In the genomic region with DNA sequence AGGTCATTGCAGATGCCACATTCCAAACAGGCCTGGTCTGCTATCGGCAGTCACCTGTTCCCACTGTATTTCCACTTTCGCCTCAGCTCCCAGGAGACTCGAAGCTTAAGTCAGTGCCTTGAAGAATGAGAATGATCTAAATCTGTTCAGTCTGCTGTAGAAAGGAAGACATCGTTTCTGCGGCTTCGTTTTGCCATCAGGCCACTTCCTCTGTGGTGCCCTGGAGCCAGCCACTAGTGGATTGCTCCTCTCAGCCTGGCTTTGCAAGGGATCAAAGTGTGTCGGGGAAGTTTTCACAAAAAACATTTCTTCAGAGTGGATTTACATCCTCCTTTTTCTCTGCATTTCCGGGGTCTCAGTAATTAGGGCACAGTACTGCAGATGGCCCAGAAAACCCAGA, we compare ENCODE assay signal across 26 cellular contexts. TPM values are rescaled to one million over a fixed set of nuclear protein-coding genes. Genes with fewer than 3 reads are reported as not detected.
"Had no signal": no experiment of that assay in that cellular context is flagged by ENCODE, and none has a peak within 500 bp of the region (broad histone marks: within the 10 kb centered on the region; RNA-seq: fewer than 3 reads in every experiment).

No MANE protein-coding gene starts in this region.

- H3K9me3 ChIP-seq: heart right ventricle, left lung, mucosa of descending colon, right lobe of liver, transverse colon, upper lobe of right lung, uterus had no signal

- H3K4me3 Mint-ChIP-seq: mesothelial cell of epicardium; natural killer cell treated with Interleukin-12 subunit alpha and Interleukin-12 subunit beta and Interleukin-15 and Interleukin-18, amount 100 ng/mL, for 72 hours; neural crest cell; stimulated activated naive B cell treated with anti-CD40 and anti-IgM and Interleukin-4, amounts not matched to agents 10 μg/mL and 1 μg/mL and 100 μg/mL, for 72 hours; stimulated activated naive CD8-positive, alpha-beta T cell treated with anti-CD3 and anti-CD28 coated beads, Interleukin-15, Interleukin-2, amounts not matched to agents 100 ng/mL and 50 ng/mL, for 24 hours had no signal

- H3K27me3 Mint-ChIP-seq: naive B cell; natural killer cell treated with Interleukin-12 subunit alpha and Interleukin-12 subunit beta and Interleukin-15 and Interleukin-18, amount 100 ng/mL, for 72 hours; progenitor cell of endocrine pancreas; stimulated activated naive B cell treated with anti-CD40 and anti-IgM and Interleukin-4, amounts not matched to agents 10 μg/mL and 1 μg/mL and 100 μg/mL, for 72 hours; stimulated activated naive CD8-positive, alpha-beta T cell treated with anti-CD3 and anti-CD28 coated beads, Interleukin-15, Interleukin-2, amounts not matched to agents 100 ng/mL and 50 ng/mL, for 24 hours had no signal

- ATAC-seq: esophagus mucosa; foreskin keratinocyte; heart right ventricle; left cardiac atrium; left lung; mucosa of descending colon; natural killer cell treated with Interleukin-12 subunit alpha and Interleukin-12 subunit beta and Interleukin-15 and Interleukin-18, amount 100 ng/mL, for 72 hours; right lobe of liver; stimulated activated naive B cell treated with anti-CD40 and anti-IgM and Interleukin-4, amounts not matched to agents 10 μg/mL and 1 μg/mL and 100 μg/mL, for 72 hours; upper lobe of right lung had no signal

- H3K4me3 ChIP-seq: heart right ventricle, left lung, mucosa of descending colon, right lobe of liver, transverse colon, upper lobe of right lung, uterus had no signal

- DNase-seq: cortex of kidney; effector CD4-positive, alpha-beta T cell; foreskin keratinocyte; glutamatergic neuron; heart right ventricle; hippocampal formation; left cardiac atrium; mucosa of descending colon; naive B cell; right lobe of liver; small intestine; stimulated activated CD4-positive, alpha-beta T cell treated with anti-CD3 and anti-CD28 coated beads, Interleukin-15, amount 100 ng/mL, for 24 hours; stimulated activated CD4-positive, alpha-beta T cell treated with anti-CD3 and anti-CD28 coated beads, Interleukin-2, amount 100 ng/mL, for 48 hours; stimulated activated naive B cell treated with anti-CD40 and anti-IgM and Interleukin-4, amounts not matched to agents 10 μg/mL and 1 μg/mL and 100 μg/mL, for 72 hours; transverse colon; upper lobe of right lung; uterus had no signal

- H3K9me3 Mint-ChIP-seq: mesothelial cell of epicardium; naive B cell; natural killer cell treated with Interleukin-12 subunit alpha and Interleukin-12 subunit beta and Interleukin-15 and Interleukin-18, amount 100 ng/mL, for 72 hours; neural crest cell; stimulated activated naive B cell treated with anti-CD40 and anti-IgM and Interleukin-4, amounts not matched to agents 10 μg/mL and 1 μg/mL and 100 μg/mL, for 72 hours; stimulated activated naive CD8-positive, alpha-beta T cell treated with anti-CD3 and anti-CD28 coated beads, Interleukin-15, Interleukin-2, amounts not matched to agents 100 ng/mL and 50 ng/mL, for 24 hours had no signal

- H3K27ac ChIP-seq: epithelial cell of prostate, foreskin keratinocyte, heart right ventricle, left lung, parathyroid adenoma, right lobe of liver, transverse colon, upper lobe of right lung, uterus had no signal

- H3K36me3 Mint-ChIP-seq: natural killer cell treated with Interleukin-12 subunit alpha and Interleukin-12 subunit beta and Interleukin-15 and Interleukin-18, amount 100 ng/mL, for 72 hours had no signal

- H3K27ac Mint-ChIP-seq: mesothelial cell of epicardium; natural killer cell treated with Interleukin-12 subunit alpha and Interleukin-12 subunit beta and Interleukin-15 and Interleukin-18, amount 100 ng/mL, for 72 hours; progenitor cell of endocrine pancreas; stimulated activated naive CD8-positive, alpha-beta T cell treated with anti-CD3 and anti-CD28 coated beads, Interleukin-15, Interleukin-2, amounts not matched to agents 100 ng/mL and 50 ng/mL, for 24 hours had no signal

- H3K4me1 Mint-ChIP-seq: mesothelial cell of epicardium; naive B cell; stimulated activated naive B cell treated with anti-CD40 and anti-IgM and Interleukin-4, amounts not matched to agents 10 μg/mL and 1 μg/mL and 100 μg/mL, for 72 hours had no signal

RNA-seq across cellular contexts. Expression of gene TMEM132B, which starts 54.2 kb away (rescaled TPM):
- total RNA-seq: natural killer cell treated with Interleukin-12 subunit alpha and Interleukin-12 subunit beta and Interleukin-15 and Interleukin-18, amount 100 ng/mL, for 72 hours had no signal
